9 cellular contexts compared by ENCODE assay signal in the genomic region with DNA sequence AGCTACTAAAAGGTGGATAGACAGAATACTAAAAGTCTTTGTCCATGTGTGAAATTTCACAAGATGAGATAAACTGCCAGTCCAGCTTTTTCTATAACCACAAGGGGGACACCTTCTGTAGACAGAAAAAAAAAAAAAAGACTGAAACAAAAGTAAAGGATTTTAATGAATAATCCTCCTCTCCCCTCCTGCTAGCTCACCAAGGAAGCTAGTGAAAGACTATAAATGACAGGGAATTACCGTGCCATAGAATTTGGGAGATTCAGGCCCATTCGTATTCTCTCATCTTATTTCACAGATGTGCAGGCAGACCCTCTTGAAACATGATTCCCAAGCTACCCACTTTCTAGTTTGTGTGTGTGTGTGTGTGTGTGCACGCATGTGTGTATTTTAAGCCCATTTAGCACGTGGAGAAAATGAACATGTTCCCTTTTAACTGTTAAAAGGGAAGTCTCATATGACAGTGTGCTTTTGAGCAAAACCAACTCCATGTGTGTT. TPM values are rescaled to one million over a fixed set of nuclear protein-coding genes. Genes with fewer than 3 reads are reported as not detected.
DNase-seq lines count a peak whose midpoint lies in the region; ATAC-seq and TF ChIP-seq lines count a peak whose summit lies in the region.
"Had no signal": no experiment of that assay in that cellular context is flagged by ENCODE, and none has a peak within 500 bp of the region (broad histone marks: within the 10 kb centered on the region; RNA-seq: fewer than 3 reads in every experiment).

No MANE protein-coding gene starts in this region.

- H3K36me3 Mint-ChIP-seq in brain, result no peaks in the 10 kb centered on the region
- H3K36me3 Mint-ChIP-seq in activated T-helper 2 cell treated with anti-CD3 and anti-CD28 coated beads, Interferon-gamma antibody, Interleukin-2, Interleukin-4, amounts not matched to agents 10 μg/mL and 5 μg/mL and 100 μg/mL, durations not matched to agents 14 hours and 24 hours and 36 hours (ENCODE audit: low read depth), result no peaks in the 10 kb centered on the region

- H3K4me3 ChIP-seq in Loucy (ENCODE audit: low read length, poor library complexity, severe bottlenecking), result peak overlapping the region; percentile 79
- H3K4me3 ChIP-seq in lower lobe of right lung, result no peak overlapping the region

- H3K79me2 ChIP-seq in Loucy (ENCODE audit: insufficient read depth, low read length), result no peaks in the 10 kb centered on the region

- peak overlapping the region; percentile 68 for H3K4me2 ChIP-seq in Loucy (ENCODE audit: low read depth, low read length, poor library complexity, severe bottlenecking)

- H3K36me3 ChIP-seq in Loucy (ENCODE audit: insufficient read depth, low read length) (no peaks in the 10 kb centered on the region), lower lobe of right lung (no peaks in the 10 kb centered on the region)
- H3K36me3 ChIP-seq: ovary had no signal

- intact Hi-C loops in lower lobe of right lung (cut with DNase I), result no loop called here
- intact Hi-C loops in activated T-helper 2 cell treated with anti-CD3 and anti-CD28 coated beads, Interferon-gamma antibody, Interleukin-2, Interleukin-4, amounts not matched to agents 10 μg/mL and 5 μg/mL and 100 μg/mL, durations not matched to agents 14 hours and 24 hours and 36 hours (cut with micrococcal nuclease), result no loop called here

- peaks cover 0 to 4% (median 0%) of the 10 kb centered on the region in 5 experiments for H3K9me3 Mint-ChIP-seq in brain
- H3K9me3 Mint-ChIP-seq in activated T-helper 2 cell treated with anti-CD3 and anti-CD28 coated beads, Interferon-gamma antibody, Interleukin-2, Interleukin-4, amounts not matched to agents 10 μg/mL and 5 μg/mL and 100 μg/mL, durations not matched to agents 14 hours and 24 hours and 36 hours, result no peaks in the 10 kb centered on the region

- no peaks in the 10 kb centered on the region for H3K27me3 Mint-ChIP-seq in brain
- no peaks in the 10 kb centered on the region for H3K27me3 Mint-ChIP-seq in activated T-helper 2 cell treated with anti-CD3 and anti-CD28 coated beads, Interferon-gamma antibody, Interleukin-2, Interleukin-4, amounts not matched to agents 10 μg/mL and 5 μg/mL and 100 μg/mL, durations not matched to agents 14 hours and 24 hours and 36 hours (ENCODE audit: low read depth)

- H3K9me2 ChIP-seq in Loucy (replicated peaks; ENCODE audit: low read depth, low read length), result no peaks in the 10 kb centered on the region

- H3K9ac ChIP-seq in Loucy (ENCODE audit: low read depth, low read length, poor library complexity, severe bottlenecking), result peak overlapping the region; percentile 65

- no peaks in the 10 kb centered on the region for H3K27me3 ChIP-seq in Loucy (ENCODE audit: insufficient read depth, low read length, poor library complexity, severe bottlenecking)
- no peaks in the 10 kb centered on the region for H3K27me3 ChIP-seq in lower lobe of right lung (ENCODE audit: low read depth)
- H3K27me3 ChIP-seq: ovary had no signal

- DNase-seq in AG20443 (ENCODE audit: low spot score) (peak; percentile 48), lower lobe of right lung (no peak)
- no peak for DNase-seq in activated T-helper 2 cell treated with anti-CD3 and anti-CD28 coated beads, Interferon-gamma antibody, Interleukin-2, Interleukin-4, amounts not matched to agents 10 μg/mL and 5 μg/mL and 100 μg/mL, durations not matched to agents 14 hours and 24 hours and 36 hours (ENCODE audit: low spot score)
- DNase-seq: ovary had no signal

- peak overlapping the region; percentile 72 for H3K27ac ChIP-seq in lower lobe of right lung
- H3K27ac ChIP-seq: ovary had no signal

- peak overlapping the region in 1 of 5 experiments; percentile 52 for H3K27ac Mint-ChIP-seq in brain
- no peak overlapping the region for H3K27ac Mint-ChIP-seq in activated T-helper 2 cell treated with anti-CD3 and anti-CD28 coated beads, Interferon-gamma antibody, Interleukin-2, Interleukin-4, amounts not matched to agents 10 μg/mL and 5 μg/mL and 100 μg/mL, durations not matched to agents 14 hours and 24 hours and 36 hours

- peak; percentile 36 to 55 for ATAC-seq in lower lobe of right lung
- no peak for ATAC-seq in HG03045 (IDR thresholded peaks at IDR 0.05; ENCODE audit: unreplicated experiment)
- ATAC-seq in GM21825 (IDR thresholded peaks at IDR 0.05; ENCODE audit: unreplicated experiment), result no peak
- ATAC-seq in GM19023 (IDR thresholded peaks at IDR 0.05; ENCODE audit: unreplicated experiment), result no peak

- peak overlapping the region; percentile 97 for H2AFZ ChIP-seq in Loucy (ENCODE audit: low read length)

- H3K4me1 Mint-ChIP-seq in brain, result peaks cover 29% of the 10 kb centered on the region
- H3K4me1 Mint-ChIP-seq in activated T-helper 2 cell treated with anti-CD3 and anti-CD28 coated beads, Interferon-gamma antibody, Interleukin-2, Interleukin-4, amounts not matched to agents 10 μg/mL and 5 μg/mL and 100 μg/mL, durations not matched to agents 14 hours and 24 hours and 36 hours (ENCODE audit: low read depth), result peaks cover 10% of the 10 kb centered on the region

- H3F3A ChIP-seq in Loucy (ENCODE audit: low read depth), result no peaks in the 10 kb centered on the region

- H3K9me3 ChIP-seq in Loucy (ENCODE audit: insufficient read depth, low read depth, low read length), result no peaks in the 10 kb centered on the region
- no peaks in the 10 kb centered on the region for H3K9me3 ChIP-seq in lower lobe of right lung
- H3K9me3 ChIP-seq: ovary had no signal

- H4K20me1 ChIP-seq in Loucy (ENCODE audit: insufficient read depth, low read length, poor library complexity, severe bottlenecking), result no peaks in the 10 kb centered on the region

- H3K4me3 Mint-ChIP-seq in brain, result peak overlapping the region in 2 of 5 experiments; percentile 3 to 13
- no peak overlapping the region for H3K4me3 Mint-ChIP-seq in activated T-helper 2 cell treated with anti-CD3 and anti-CD28 coated beads, Interferon-gamma antibody, Interleukin-2, Interleukin-4, amounts not matched to agents 10 μg/mL and 5 μg/mL and 100 μg/mL, durations not matched to agents 14 hours and 24 hours and 36 hours (ENCODE audit: low read depth)

- TF ChIP-seq CTCF in Loucy (conservative IDR thresholded peaks at IDR 0.05; ENCODE audit: low read length), result peak; percentile 72
- TF ChIP-seq CTCF in brain (conservative IDR thresholded peaks at IDR 0.05), result peak; percentile 50 to 73
- peak; percentile 39 for TF ChIP-seq CTCF in lower lobe of right lung (IDR thresholded peaks at IDR 0.05)

- peaks cover 19% of the 10 kb centered on the region for H3K4me1 ChIP-seq in Loucy (ENCODE audit: insufficient read depth, low read length, poor library complexity, severe bottlenecking)
- peaks cover 18% of the 10 kb centered on the region for H3K4me1 ChIP-seq in lower lobe of right lung

RNA-seq across cellular contexts. Expression of a gene that starts 36.3 kb away (rescaled TPM):
- 7.6 TPM for polyA plus RNA-seq in brain (ENCODE audit: insufficient read depth, low read depth, low replicate concordance)
- total RNA-seq in lower lobe of right lung, result 58.5 TPM
- 5.5 and 5.7 TPM in 2 replicates for total RNA-seq in activated T-helper 2 cell treated with anti-CD3 and anti-CD28 coated beads, Interferon-gamma antibody, Interleukin-2, Interleukin-4, amounts not matched to agents 10 μg/mL and 5 μg/mL and 100 μg/mL, durations not matched to agents 14 hours and 24 hours and 36 hours

Comparison
In these comparisons a context has a peak if more than half of its experiments do, and no peak if none do; other contexts are left out.
1. ATAC-seq: peak in lower lobe of right lung (2 of 2); none in HG03045 (single experiment), GM21825 (single experiment) and GM19023 (single experiment).
2. Peak in every context shown above with its lines, with median percentiles within 50 percentile points of each other: CTCF ChIP-seq.